Comparison of ENCODE assay signal across 28 cellular contexts in the genomic region with DNA sequence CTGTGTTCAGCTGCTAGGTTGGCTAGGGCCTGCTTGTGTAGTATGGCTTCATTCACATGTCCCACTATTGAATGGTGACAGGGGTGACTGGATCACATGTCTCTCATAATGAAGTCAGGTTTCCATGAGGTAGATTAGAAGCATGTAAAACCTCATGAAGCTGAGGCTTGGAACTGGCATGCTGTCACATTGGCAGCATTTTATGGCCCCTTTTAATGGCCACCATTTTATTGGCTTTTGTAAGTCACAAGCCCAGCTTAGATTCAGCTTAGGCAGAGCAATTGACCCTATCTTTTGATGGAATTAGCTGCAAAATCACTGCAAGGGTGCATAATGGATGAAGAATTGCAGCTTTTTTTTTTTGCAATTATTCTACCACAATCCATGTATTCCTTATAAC.
"Had no signal": no experiment of that assay in that cellular context is flagged by ENCODE, and none has a peak within 500 bp of the region (broad histone marks: within the 10 kb centered on the region; RNA-seq: fewer than 3 reads in every experiment).

No MANE protein-coding gene starts in this region.

- H3K9me3 Mint-ChIP-seq: stimulated activated naive CD8-positive, alpha-beta T cell treated with anti-CD3 and anti-CD28 coated beads, Interleukin-15, amount 100 ng/mL, for 72 hours had no signal

- ATAC-seq: stimulated activated effector memory CD8-positive, alpha-beta T cell treated with anti-CD3 and anti-CD28 coated beads, Interleukin-12 subunit alpha, Interleukin-12 subunit beta, amount 100 ng/mL, for 72 hours; stimulated activated memory B cell treated with anti-CD40 and anti-IgM and Interleukin-4, amounts not matched to agents 10 μg/mL and 1 μg/mL and 100 μg/mL, for 72 hours; stimulated activated naive B cell treated with anti-CD40 and anti-IgM and Interleukin-4, amounts not matched to agents 10 μg/mL and 1 μg/mL and 100 μg/mL, for 72 hours; stimulated activated naive CD8-positive, alpha-beta T cell treated with anti-CD3 and anti-CD28 coated beads, Interleukin-15, amount 100 ng/mL, for 72 hours; upper lobe of right lung had no signal

- H3K27ac Mint-ChIP-seq: stimulated activated effector memory CD8-positive, alpha-beta T cell treated with anti-CD3 and anti-CD28 coated beads, Interleukin-12 subunit alpha, Interleukin-12 subunit beta, amount 100 ng/mL, for 72 hours; stimulated activated memory B cell treated with anti-CD40 and anti-IgM and Interleukin-4, amounts not matched to agents 10 μg/mL and 1 μg/mL and 100 μg/mL, for 72 hours; stimulated activated naive B cell treated with anti-CD40 and anti-IgM and Interleukin-4, amounts not matched to agents 10 μg/mL and 1 μg/mL and 100 μg/mL, for 72 hours; stimulated activated naive CD8-positive, alpha-beta T cell treated with anti-CD3 and anti-CD28 coated beads, Interleukin-15, Interleukin-2, amounts not matched to agents 100 ng/mL and 50 ng/mL, for 24 hours; type B pancreatic cell had no signal

- H3K9me3 ChIP-seq: stomach, suprapubic skin, testis, thoracic aorta, thyroid gland, tibial artery, tibial nerve, transverse colon, upper lobe of left lung, upper lobe of right lung, uterus, vagina had no signal

- DNase-seq: stimulated activated CD4-positive, alpha-beta T cell treated with anti-CD3 and anti-CD28 coated beads, Interleukin-2, amount 100 ng/mL, for 24 hours; stimulated activated CD4-positive, alpha-beta T cell treated with anti-CD3 and anti-CD28 coated beads, Interleukin-2, amount 100 ng/mL, for 48 hours; stimulated activated CD4-positive, alpha-beta T cell treated with anti-CD3 and anti-CD28 coated beads, Interleukin-4, amount 100 ng/mL, for 1 hour; stimulated activated CD4-positive, alpha-beta T cell treated with anti-CD3 and anti-CD28 coated beads, Interleukin-4, amount 100 ng/mL, for 24 hours; stimulated activated CD4-positive, alpha-beta T cell treated with anti-CD3 and anti-CD28 coated beads, Interleukin-4, amount 100 ng/mL, for 4 hours; stimulated activated CD8-positive, alpha-beta memory T cell treated with anti-CD3 and anti-CD28 coated beads, Interleukin-4, amount 100 ng/mL, for 48 hours; stimulated activated naive B cell treated with anti-CD40 and anti-IgM and Interleukin-4, amounts not matched to agents 10 μg/mL and 1 μg/mL and 100 μg/mL, for 72 hours; stimulated activated naive CD4-positive, alpha-beta T cell; stimulated activated naive CD4-positive, alpha-beta T cell treated with Interleukin-2 at 50 U/mL for 16 hours; stimulated activated naive CD8-positive, alpha-beta T cell treated with anti-CD3 and anti-CD28 coated beads, Interleukin-15, amount 100 ng/mL, for 72 hours; stomach; substantia nigra; testis; thyroid gland; tibial artery; transverse colon; trophoblast cell; upper lobe of left lung; upper lobe of right lung; uterus had no signal

- H3K27me3 Mint-ChIP-seq: stimulated activated naive CD8-positive, alpha-beta T cell treated with anti-CD3 and anti-CD28 coated beads, Interleukin-15, amount 100 ng/mL, for 72 hours had no signal

- H3K4me1 Mint-ChIP-seq: stimulated activated effector memory CD8-positive, alpha-beta T cell treated with anti-CD3 and anti-CD28 coated beads, Interleukin-12 subunit alpha, Interleukin-12 subunit beta, amount 100 ng/mL, for 72 hours; stimulated activated memory B cell treated with anti-CD40 and anti-IgM and Interleukin-4, amounts not matched to agents 10 μg/mL and 1 μg/mL and 100 μg/mL, for 72 hours; stimulated activated naive B cell treated with anti-CD40 and anti-IgM and Interleukin-4, amounts not matched to agents 10 μg/mL and 1 μg/mL and 100 μg/mL, for 72 hours; stimulated activated naive CD8-positive, alpha-beta T cell treated with anti-CD3 and anti-CD28 coated beads, Interleukin-15, amount 100 ng/mL, for 72 hours had no signal

- H3K4me3 ChIP-seq: stomach, suprapubic skin, testis, thoracic aorta, thyroid gland, tibial artery, tibial nerve, transverse colon, upper lobe of left lung, upper lobe of right lung, uterus, vagina had no signal

- H3K36me3 ChIP-seq: stomach, suprapubic skin, thoracic aorta, thyroid gland, tibial artery, tibial nerve, transverse colon, upper lobe of left lung, upper lobe of right lung, uterus, vagina had no signal

- H3K27me3 ChIP-seq: stomach, suprapubic skin, testis, thyroid gland, tibial nerve, upper lobe of left lung, upper lobe of right lung, uterus, vagina had no signal

- H3K4me3 Mint-ChIP-seq: stimulated activated effector memory CD8-positive, alpha-beta T cell treated with anti-CD3 and anti-CD28 coated beads, Interleukin-12 subunit alpha, Interleukin-12 subunit beta, amount 100 ng/mL, for 72 hours; stimulated activated memory B cell treated with anti-CD40 and anti-IgM and Interleukin-4, amounts not matched to agents 10 μg/mL and 1 μg/mL and 100 μg/mL, for 72 hours; stimulated activated naive B cell treated with anti-CD40 and anti-IgM and Interleukin-4, amounts not matched to agents 10 μg/mL and 1 μg/mL and 100 μg/mL, for 72 hours; stimulated activated naive CD8-positive, alpha-beta T cell treated with anti-CD3 and anti-CD28 coated beads, Interleukin-15, amount 100 ng/mL, for 72 hours; stimulated activated naive CD8-positive, alpha-beta T cell treated with anti-CD3 and anti-CD28 coated beads, Interleukin-15, Interleukin-2, amounts not matched to agents 100 ng/mL and 50 ng/mL, for 24 hours; type B pancreatic cell had no signal

- H3K36me3 Mint-ChIP-seq: stimulated activated effector memory CD8-positive, alpha-beta T cell treated with anti-CD3 and anti-CD28 coated beads, Interleukin-12 subunit alpha, Interleukin-12 subunit beta, amount 100 ng/mL, for 72 hours; stimulated activated memory B cell treated with anti-CD40 and anti-IgM and Interleukin-4, amounts not matched to agents 10 μg/mL and 1 μg/mL and 100 μg/mL, for 72 hours; stimulated activated naive B cell treated with anti-CD40 and anti-IgM and Interleukin-4, amounts not matched to agents 10 μg/mL and 1 μg/mL and 100 μg/mL, for 72 hours; type B pancreatic cell had no signal

- H3K4me1 ChIP-seq: suprapubic skin, testis, tibial artery, tibial nerve, transverse colon, upper lobe of right lung, uterus had no signal

- H3K27ac ChIP-seq: stomach, suprapubic skin, testis, thoracic aorta, thyroid gland, tibial artery, tibial nerve, transverse colon, upper lobe of left lung, upper lobe of right lung, uterus, vagina had no signal
